Comparison of ENCODE assay signal across 1 cellular context in genomic region chr3:184371570-184372018, GRCh38.
A peak's percentile ranks its signal among the peaks of the same experiment; 100 is the strongest.
TF ChIP-seq lines count a peak whose summit lies in the region.

No MANE protein-coding gene starts in this region.

TF ChIP-seq in HepG2, 621 proteins besides CTCF, POLR2A, EP300 and RAD21 (continues in another document):
- TF ChIP-seq MYC (CRISPR knock-in tag; IDR thresholded peaks at IDR 0.05; ENCODE audit: borderline replicate concordance), result peak; percentile 43; the same call in 1 of the 2 replicates
- no peak for TF ChIP-seq ATAD3A (CRISPR knock-in tag; IDR thresholded peaks at IDR 0.05)
- peak; percentile 15 for TF ChIP-seq SKI (IDR thresholded peaks at IDR 0.05; ENCODE audit: partially characterized antibody)
- TF ChIP-seq MXI1 (IDR thresholded peaks at IDR 0.05; ENCODE audit: borderline replicate concordance, low read depth, low read length), result peak; percentile 54; the same call in 1 of the 3 replicates
- no peak for TF ChIP-seq ZC3H4 (CRISPR knock-in tag; IDR thresholded peaks at IDR 0.05; ENCODE audit: borderline replicate concordance)
- no peak for TF ChIP-seq ZNF251 (CRISPR knock-in tag; IDR thresholded peaks at IDR 0.05)
- peak; percentile 32; the same call in 1 of the 2 replicates for TF ChIP-seq ZSCAN31 (CRISPR knock-in tag; IDR thresholded peaks at IDR 0.05; ENCODE audit: low read depth)
- no peak for TF ChIP-seq CREB1 (IDR thresholded peaks at IDR 0.05)
- 0 out of 2 replicates have a peak, but pooled peaks have one; percentile 32 for TF ChIP-seq CREB1 (CRISPR knock-in tag; IDR thresholded peaks at IDR 0.05)
- TF ChIP-seq TARDBP (CRISPR knock-in tag; IDR thresholded peaks at IDR 0.05), result peak; percentile 69
- TF ChIP-seq ZNF292 (CRISPR knock-in tag; IDR thresholded peaks at IDR 0.05; ENCODE audit: borderline replicate concordance, low read depth), result no peak
- no peak for TF ChIP-seq ADNP (CRISPR knock-in tag; IDR thresholded peaks at IDR 0.05)
- TF ChIP-seq ZNF430 (CRISPR knock-in tag; IDR thresholded peaks at IDR 0.05), result no peak
- TF ChIP-seq ZNF205 (CRISPR knock-in tag; IDR thresholded peaks at IDR 0.05), result 0 out of 2 replicates have a peak, but pooled peaks have one; percentile 39
- no peak for TF ChIP-seq SIX1 (CRISPR knock-in tag; IDR thresholded peaks at IDR 0.05; ENCODE audit: borderline replicate concordance)
- 0 out of 2 replicates have a peak, but pooled peaks have one; percentile 36 for TF ChIP-seq MAFF (IDR thresholded peaks at IDR 0.05; ENCODE audit: low read depth, low read length)
- TF ChIP-seq ARID4A (CRISPR knock-in tag; IDR thresholded peaks at IDR 0.05; ENCODE audit: borderline replicate concordance), result peak; percentile 68
- TF ChIP-seq TFAP4 (IDR thresholded peaks at IDR 0.05; ENCODE audit: borderline replicate concordance, low read depth), result peak; percentile 98
- no peak for TF ChIP-seq TBX2 (CRISPR knock-in tag; IDR thresholded peaks at IDR 0.05; ENCODE audit: borderline replicate concordance)
- peak; percentile 47 to 52; a peak in 1 of 4 replicates for TF ChIP-seq HMGXB4 (CRISPR knock-in tag; IDR thresholded peaks at IDR 0.05; ENCODE audit: borderline replicate concordance in 1 of 2, low read depth in 1 of 2)
- TF ChIP-seq ELF1 (CRISPR knock-in tag; IDR thresholded peaks at IDR 0.05), result peak; percentile 75
- no peak for TF ChIP-seq KAT8 (CRISPR knock-in tag; IDR thresholded peaks at IDR 0.05)
- TF ChIP-seq SALL1 (CRISPR knock-in tag; IDR thresholded peaks at IDR 0.05), result peak; percentile 74; the same call in 1 of the 2 replicates
- no peak; the same call in 1 of the 2 replicates for TF ChIP-seq HMG20A (CRISPR knock-in tag; IDR thresholded peaks at IDR 0.05; ENCODE audit: borderline replicate concordance)
- TF ChIP-seq MEIS2 (CRISPR knock-in tag; IDR thresholded peaks at IDR 0.05), result peak; percentile 76; the same call in 1 of the 2 replicates
- TF ChIP-seq CENPX (CRISPR knock-in tag; IDR thresholded peaks at IDR 0.05), result no peak
- TF ChIP-seq HNRNPL (IDR thresholded peaks at IDR 0.05; ENCODE audit: low read depth, low read length), result no peak
- peak; percentile 74; the same call in 1 of the 2 replicates for TF ChIP-seq SIN3A (IDR thresholded peaks at IDR 0.05; ENCODE audit: borderline replicate concordance, low read depth, low read length)
- peak; percentile 61; the same call in 1 of the 2 replicates for TF ChIP-seq BORCS8-MEF2B (CRISPR knock-in tag; IDR thresholded peaks at IDR 0.05)
- TF ChIP-seq IKZF5 (CRISPR knock-in tag; IDR thresholded peaks at IDR 0.05), result peak; percentile 47; the same call in 1 of the 2 replicates
- peak; percentile 50; the same call in 1 of the 2 replicates for TF ChIP-seq ETV5 (CRISPR knock-in tag; IDR thresholded peaks at IDR 0.05; ENCODE audit: borderline replicate concordance)
- no peak for TF ChIP-seq ZNF746 (CRISPR knock-in tag; IDR thresholded peaks at IDR 0.05)
- TF ChIP-seq REPIN1 (CRISPR knock-in tag; IDR thresholded peaks at IDR 0.05; ENCODE audit: borderline replicate concordance, low read depth), result peak; percentile 94
- no peak for TF ChIP-seq MZF1 (CRISPR knock-in tag; IDR thresholded peaks at IDR 0.05; ENCODE audit: borderline replicate concordance)
- TF ChIP-seq SMYD3 (CRISPR knock-in tag; IDR thresholded peaks at IDR 0.05), result peak; percentile 49; the same call in 1 of the 2 replicates
- no peak for TF ChIP-seq MAZ (IDR thresholded peaks at IDR 0.05; ENCODE audit: borderline replicate concordance, low read depth, low read length)
- peak; percentile 54; the same call in 1 of the 2 replicates for TF ChIP-seq MAZ (CRISPR knock-in tag; IDR thresholded peaks at IDR 0.05; ENCODE audit: low read depth)
- TF ChIP-seq ZNF24 (IDR thresholded peaks at IDR 0.05), result no peak
- TF ChIP-seq REST (IDR thresholded peaks at IDR 0.05; ENCODE audit: borderline replicate concordance in 1 of 2, low read depth in 1 of 2, low read length in 2 of 2), result no peak
- no peak for TF ChIP-seq IRX3 (CRISPR knock-in tag; IDR thresholded peaks at IDR 0.05; ENCODE audit: borderline replicate concordance, low read depth)
- peak; percentile 74; the same call in 1 of the 2 replicates for TF ChIP-seq ELF3 (CRISPR knock-in tag; IDR thresholded peaks at IDR 0.05)
- TF ChIP-seq MAX (IDR thresholded peaks at IDR 0.05), result peak; percentile 31; the same call in 1 of the 2 replicates
- TF ChIP-seq IRF2 (CRISPR knock-in tag; IDR thresholded peaks at IDR 0.05), result peak; percentile 37; the same call in 1 of the 2 replicates
- 0 out of 2 replicates have a peak, but pooled peaks have one; percentile 29 for TF ChIP-seq ARID2 (CRISPR knock-in tag; IDR thresholded peaks at IDR 0.05; ENCODE audit: borderline replicate concordance)
- TF ChIP-seq SRSF4 (IDR thresholded peaks at IDR 0.05; ENCODE audit: low read depth, low read length, poor library complexity, severe bottlenecking), result no peak
- no peak for TF ChIP-seq JUN (CRISPR knock-in tag; IDR thresholded peaks at IDR 0.05)
- no peak for TF ChIP-seq ZNF230 (CRISPR knock-in tag; IDR thresholded peaks at IDR 0.05)
- no peak for TF ChIP-seq NR2C2 (CRISPR knock-in tag; IDR thresholded peaks at IDR 0.05; ENCODE audit: borderline replicate concordance)
- TF ChIP-seq FOXA1 (IDR thresholded peaks at IDR 0.05), result no peak
- TF ChIP-seq FOXA1 (CRISPR knock-in tag; IDR thresholded peaks at IDR 0.05), result peak; percentile 98
- 0 out of 2 replicates have a peak, but pooled peaks have one; percentile 35 for TF ChIP-seq ZNF614 (CRISPR knock-in tag; IDR thresholded peaks at IDR 0.05; ENCODE audit: borderline replicate concordance)
- peak; percentile 98 for TF ChIP-seq STAG1 (CRISPR knock-in tag; IDR thresholded peaks at IDR 0.05)
- TF ChIP-seq KDM2A (CRISPR knock-in tag; IDR thresholded peaks at IDR 0.05; ENCODE audit: borderline replicate concordance, low read depth), result peak; percentile 77
- TF ChIP-seq ZBTB33 (CRISPR knock-in tag; IDR thresholded peaks at IDR 0.05), result peak; percentile 29; the same call in 1 of the 2 replicates
- TF ChIP-seq TEAD2 (CRISPR knock-in tag; IDR thresholded peaks at IDR 0.05), result no peak
- TF ChIP-seq ZFP91 (CRISPR knock-in tag; IDR thresholded peaks at IDR 0.05; ENCODE audit: borderline replicate concordance), result 0 out of 2 replicates have a peak, but pooled peaks have one; percentile 16
- peak; percentile 32; the same call in 1 of the 2 replicates for TF ChIP-seq ZNF331 (CRISPR knock-in tag; IDR thresholded peaks at IDR 0.05)
